17 cellular contexts compared by ENCODE assay signal in the genomic region with DNA sequence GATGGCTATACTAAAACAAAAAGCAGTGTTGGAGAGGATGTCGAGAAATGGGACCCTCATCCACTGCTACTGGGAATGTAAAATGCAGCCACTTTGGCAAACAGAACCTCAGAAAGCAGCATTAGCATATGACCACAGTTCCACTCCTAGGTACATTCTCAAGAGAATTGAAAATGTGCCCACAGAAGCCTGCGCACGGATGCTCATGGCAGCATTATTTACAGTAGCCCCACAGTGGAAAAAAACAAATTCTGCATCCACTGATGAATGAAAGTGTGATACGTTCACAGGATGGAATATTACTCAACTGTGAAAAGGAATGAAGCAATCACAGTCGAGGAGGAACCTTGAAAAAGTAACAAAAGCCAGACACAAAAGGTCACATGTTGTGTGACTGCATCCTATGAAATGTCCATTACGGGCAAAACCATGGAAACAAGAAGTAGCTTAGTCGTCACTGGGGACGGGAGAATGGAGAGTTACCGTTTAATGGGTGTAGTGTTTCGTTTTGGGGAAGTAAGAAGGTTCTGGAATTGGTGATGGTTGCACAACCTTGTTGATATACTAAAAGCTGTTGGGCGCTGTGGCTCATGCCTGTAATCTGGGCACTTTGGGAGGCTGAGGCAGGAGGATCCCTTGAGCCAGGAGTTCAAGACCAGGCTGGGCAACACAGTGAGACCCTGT. TPM values are rescaled to one million over a fixed set of nuclear protein-coding genes. Genes with fewer than 3 reads are reported as not detected.
DNase-seq lines count a peak whose midpoint lies in the region; ATAC-seq and TF ChIP-seq lines count a peak whose summit lies in the region.
"Had no signal": no experiment of that assay in that cellular context is flagged by ENCODE, and none has a peak within 500 bp of the region (broad histone marks: within the 10 kb centered on the region; RNA-seq: fewer than 3 reads in every experiment).

No MANE protein-coding gene starts in this region.

- CTCF ChIA-PET in HEK293T (lab: Yijun Ruan, JAX) = no interaction called here

- H3K4me3 ChIP-seq in fibroblast of pulmonary artery (replicated peaks; ENCODE audit: low read depth, low read length) (no peak overlapping the region), psoas muscle (no peak overlapping the region)
- H3K4me3 ChIP-seq: coronary artery, mucosa of descending colon had no signal

- TF ChIP-seq CTCF in fibroblast of pulmonary artery (IDR thresholded peaks at IDR 0.05; ENCODE audit: low read length, missing control alignments) (no peak), psoas muscle (IDR thresholded peaks at IDR 0.05) (no peak)

- POLR2A ChIA-PET in HEK293T (lab: Yijun Ruan, JAX) = no interaction called here

- ATAC-seq in HG03439 (IDR thresholded peaks at IDR 0.05; ENCODE audit: unreplicated experiment) = no peak
- ATAC-seq in psoas muscle = no peak
- ATAC-seq in HG03378 (IDR thresholded peaks at IDR 0.05; ENCODE audit: unreplicated experiment) = no peak
- ATAC-seq: mucosa of descending colon had no signal

- H3K9me3 ChIP-seq in psoas muscle = no peaks in the 10 kb centered on the region
- H3K9me3 ChIP-seq: mucosa of descending colon had no signal

- DNase-seq in ACHN = peak; percentile 13
- peak; percentile 3 for DNase-seq in HEK293T (ENCODE audit: extremely low spot score)
- peak; percentile 83 for DNase-seq in SIG-M5 treated with dmso at 0.1 percent for 504 hours (lab: John Stamatoyannopoulos, UW; ENCODE audit: unreplicated experiment)
- DNase-seq in fibroblast of pulmonary artery (ENCODE audit: low read depth) = peak; percentile 24
- DNase-seq in psoas muscle = no peak
- DNase-seq in substantia nigra (lab: John Stamatoyannopoulos, UW) = no peak
- DNase-seq: foreskin melanocyte; NCI-H146; NCI-H69; stimulated activated CD8-positive, alpha-beta memory T cell treated with anti-CD3 and anti-CD28 coated beads, Interleukin-4, amount 100 ng/mL, for 48 hours; WERI-Rb-1 had no signal

- no peaks in the 10 kb centered on the region for H3K4me1 ChIP-seq in psoas muscle

- intact Hi-C loops in psoas muscle (cut with DNase I) = loop anchor here in 1 of 2 donors (10.0 kb wide), 1 partner anchor 487 kb away; no protein-coding TSS in a partner anchor

- WGBS in psoas muscle, 3 donors = 82 to 86% (median 86%) methylated on average over 11 of the region's 11 CpGs

- H3K27ac ChIP-seq in psoas muscle (no peak overlapping the region), substantia nigra (ENCODE audit: low read depth, low read length, poor library complexity, severe bottlenecking) (no peak overlapping the region)
- H3K27ac ChIP-seq: coronary artery, WERI-Rb-1 had no signal

- in situ Hi-C loops in ACHN (cut with HindIII; ENCODE audit: low pct_ligation_motif_present, low pct_unique_long_range_greater_than_20kb, low sequenced_read_pairs) = no loop called here

- H3K36me3 ChIP-seq in psoas muscle (ENCODE audit: insufficient read depth in 1 of 2, low read depth in 1 of 2) = peaks cover 0 to 28% of the 10 kb centered on the region in 2 donors

- H3K27me3 ChIP-seq in psoas muscle (ENCODE audit: insufficient read depth in 3 of 3, low read length in 2 of 3) = no peaks in the 10 kb centered on the region

TF ChIP-seq in HEK293T, 16 proteins besides CTCF, POLR2A, EP300 and RAD21:
- TF ChIP-seq ELF4 (IDR thresholded peaks at IDR 0.05) = no peak
- TF ChIP-seq ARNT (IDR thresholded peaks at IDR 0.05) = no peak
- TF ChIP-seq SUZ12 (IDR thresholded peaks at IDR 0.05) = no peak

RNA-seq across cellular contexts. Expression of gene UPK3B, which starts 2.5 kb away (rescaled TPM):
- under 1 TPM in 3 of 4 donors, not detected in 1; 0.48 to 0.91 (median 0.77) TPM for total RNA-seq in psoas muscle
- under 1 TPM; 0.12 to 0.23 (median 0.13) TPM for polyA plus RNA-seq in psoas muscle
- total RNA-seq: SK-MEL-5 had no signal

RNA-seq across cellular contexts. Expression of gene SPDYE16, which starts 35.2 kb away (rescaled TPM):
- total RNA-seq in psoas muscle = under 1 TPM in 3 of 4 donors, not detected in 1; 0.40 to 0.60 (median 0.44) TPM
- under 1 TPM; 0.04 to 0.13 (median 0.10) TPM for polyA plus RNA-seq in psoas muscle
- total RNA-seq: H1, SK-MEL-5 had no signal
- polyA plus RNA-seq: H1 had no signal

RNA-seq across cellular contexts. Expression of gene DTX2, which starts 46.4 kb away (rescaled TPM):
- 10 to 100 TPM; 10.5 to 15.7 (median 14.6) TPM for total RNA-seq in psoas muscle
- polyA plus RNA-seq in psoas muscle = 10 to 100 TPM; 12.8 to 21.5 (median 18.1) TPM

Comparison
In these comparisons a context has a peak if more than half of its experiments do, and no peak if none do; other contexts are left out.
1. DNase-seq: peak in ACHN (single experiment), HEK293T (single experiment), SIG-M5 treated with dmso at 0.1 percent for 504 hours (single experiment) and fibroblast of pulmonary artery (single experiment); none in psoas muscle (0 of 2) and substantia nigra (0 of 49).